In the genomic region with DNA sequence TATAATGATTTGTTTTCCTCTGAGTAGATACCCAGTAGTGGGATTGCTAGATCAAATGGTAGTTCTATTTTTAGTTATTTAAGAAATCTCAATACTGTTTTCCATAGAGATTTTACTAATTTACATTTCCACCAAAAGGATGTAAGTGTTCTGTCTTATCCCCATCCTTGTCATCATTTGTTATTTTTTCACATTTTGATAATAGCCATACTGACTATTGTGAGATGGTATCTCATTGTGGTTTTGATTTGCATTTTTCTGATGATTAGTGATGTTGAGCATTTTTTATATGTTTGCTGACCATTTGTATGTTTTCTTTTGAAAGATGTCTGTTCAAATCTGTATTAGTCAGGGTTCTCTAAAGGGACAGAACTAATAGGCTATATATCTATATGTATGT, we compare ENCODE assay signal across 31 cellular contexts.
"Had no signal": no experiment of that assay in that cellular context is flagged by ENCODE, and none has a peak within 500 bp of the region (broad histone marks: within the 10 kb centered on the region; RNA-seq: fewer than 3 reads in every experiment).

No MANE protein-coding gene starts in this region.

- DNase-seq: activated effector memory CD4-positive, alpha-beta T cell treated with anti-CD3 and anti-CD28 coated beads, Interleukin-2, amount 50 U/mL, for 16 hours; activated effector memory CD4-positive, alpha-beta T cell treated with Interleukin-2 at 50 U/mL for 16 hours; activated gamma-delta T cell; activated gamma-delta T cell treated with Interleukin-2 at 50 U/mL for 16 hours; activated naive CD4-positive, alpha-beta T cell; activated naive CD4-positive, alpha-beta T cell treated with anti-CD3 and anti-CD28 coated beads for 36 hours; activated naive CD4-positive, alpha-beta T cell treated with anti-CD3 and anti-CD28 coated beads, Interleukin-2, amount 10 ng/mL, durations not matched to agents 7 days and 5 days; activated naive CD4-positive, alpha-beta T cell treated with anti-CD3 and anti-CD28 coated beads, Interleukin-2, amount 50 U/mL, for 16 hours; activated naive CD4-positive, alpha-beta T cell treated with Interleukin-2 at 50 U/mL for 16 hours; activated naive CD8-positive, alpha-beta T cell treated with anti-CD3 and anti-CD28 coated beads for 36 hours; activated naive CD8-positive, alpha-beta T cell treated with anti-CD3 and anti-CD28 coated beads, Interleukin-2, amount 10 ng/mL, durations not matched to agents 7 days and 5 days; activated naive CD8-positive, alpha-beta T cell treated with anti-CD3 and anti-CD28 coated beads, Interleukin-2, amount 50 U/mL, for 24 hours; activated T-cell treated with anti-CD3 and anti-CD28 coated beads, Interleukin-2, amount 50 U/mL, for 1 hour; activated T-cell treated with anti-CD3 and anti-CD28 coated beads, Interleukin-2, amount 50 U/mL, for 24 hours; activated T-cell treated with anti-CD3 and anti-CD28 coated beads, Interleukin-2, amount 50 U/mL, for 4 hours; activated T-cell treated with anti-CD3 and anti-CD28 coated beads, Interleukin-2, amount 50 U/mL, for 48 hours; activated T-cell treated with anti-CD3 and anti-CD28 coated beads, Interleukin-2, amount 50 U/mL, for 72 hours; adrenal gland; amniotic stem cell; amygdala; anterior cingulate cortex; aorta; body of pancreas; brain microvascular endothelial cell; caudate nucleus; cerebellar nuclear complex had no signal

- H3K9me3 ChIP-seq: adrenal gland, ascending aorta, body of pancreas, breast epithelium had no signal

- H3K4me3 ChIP-seq: adrenal gland, ascending aorta, body of pancreas, breast epithelium, cardiac muscle cell had no signal

- H3K4me1 ChIP-seq: adrenal gland, ascending aorta, body of pancreas, breast epithelium had no signal

- H3K36me3 ChIP-seq: adrenal gland, ascending aorta, brain microvascular endothelial cell, breast epithelium, cardiac muscle cell had no signal

- H3K27me3 ChIP-seq: adrenal gland, ascending aorta, body of pancreas, brain microvascular endothelial cell, breast epithelium, cardiac muscle cell had no signal

- ATAC-seq: activated naive CD4-positive, alpha-beta T cell treated with anti-CD3 and anti-CD28 coated beads, Interleukin-2, amount 50 U/mL, for 72 hours; activated naive CD8-positive, alpha-beta T cell treated with anti-CD3 and anti-CD28 coated beads, Interleukin-2, amount 50 U/mL, for 24 hours; activated T-cell treated with anti-CD3 and anti-CD28 coated beads, Interleukin-2, amount 50 U/mL, for 4 hours; activated T-cell treated with anti-CD3 and anti-CD28 coated beads, Interleukin-2, amount 50 U/mL, for 72 hours; activated T-helper 17 cell treated with anti-CD3 and anti-CD28 coated beads, Interleukin-2, amount 50 U/mL, for 72 hours; body of pancreas had no signal

- H3K27ac ChIP-seq: adrenal gland, ascending aorta, body of pancreas, brain microvascular endothelial cell, breast epithelium, cardiac muscle cell had no signal
